In the genomic region with DNA sequence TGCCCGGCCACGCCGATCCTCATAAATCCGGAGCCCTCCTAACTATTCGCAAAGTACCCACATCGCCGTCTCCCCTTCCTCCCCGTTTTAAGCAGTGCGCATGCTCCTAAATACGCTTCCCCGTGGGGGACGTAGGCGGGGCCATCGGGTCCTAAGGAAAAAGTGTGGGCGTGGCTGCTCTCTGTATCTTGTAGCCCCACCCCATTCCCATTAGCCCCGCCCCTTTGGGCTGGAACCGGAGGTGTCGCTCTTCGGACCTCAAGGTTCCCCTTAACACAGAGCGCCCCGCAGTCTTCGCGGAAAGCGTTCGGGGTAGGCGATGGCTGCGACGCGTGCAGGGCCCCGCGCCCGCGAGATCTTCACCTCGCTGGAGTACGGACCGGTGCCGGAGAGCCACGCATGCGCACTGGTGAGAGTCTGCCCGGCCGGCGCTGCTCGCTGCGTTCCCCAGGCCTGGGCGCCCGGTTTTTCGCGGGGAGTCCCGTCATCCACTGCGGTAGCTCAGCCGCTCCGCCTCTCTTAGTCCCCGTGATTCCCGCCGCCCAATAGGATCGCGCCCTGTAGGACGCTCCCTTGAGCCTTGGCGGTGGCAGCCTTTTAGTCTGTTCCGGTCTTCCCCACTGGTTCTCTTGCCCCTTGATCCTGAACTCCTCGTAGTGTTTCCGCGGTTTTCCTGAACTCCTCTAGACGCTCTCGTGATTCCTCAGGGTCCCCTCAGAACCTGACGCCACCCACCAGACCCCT, we compare ENCODE assay signal across 8 cellular contexts. TPM values are rescaled to one million over a fixed set of nuclear protein-coding genes. Genes with fewer than 3 reads are reported as not detected.
DNase-seq lines count a peak whose midpoint lies in the region; ATAC-seq and TF ChIP-seq lines count a peak whose summit lies in the region.

A gene (plus strand): TSS at position 213 of the 744 bp plus-strand sequence. CDS start 107 bp downstream, at position 320.

- ATAC-seq in GM18909 (IDR thresholded peaks at IDR 0.05; ENCODE audit: poor library complexity, unreplicated experiment): peak; percentile 84
- ATAC-seq in HG03175 (IDR thresholded peaks at IDR 0.05; ENCODE audit: unreplicated experiment): peak; percentile 79
- peak; percentile 90 for ATAC-seq in WTC11

- H3K4me3 Mint-ChIP-seq in WTC11 (peak within 1 kb of the TSS; percentile 94), immature natural killer cell (peak within 1 kb of the TSS; percentile 93 to 100 (median 99))

- peak; percentile 95 for DNase-seq in AG04450 (ENCODE audit: low read depth, low spot score)
- DNase-seq in NCI-H226: peak; percentile 96
- peak; percentile 96 for DNase-seq in WTC11 (ENCODE audit: low spot score)
- DNase-seq in cardiac fibroblast (ENCODE audit: low read depth in 2 of 2): peak; percentile 99
- DNase-seq in immature natural killer cell: peak; percentile 98 to 99 (median 99)
- peak; percentile 100 for DNase-seq in spleen

- intact Hi-C loops in spleen (cut with DNase I; ENCODE audit: low total_unique reads): no loop called here

- H3K9me3 Mint-ChIP-seq in WTC11 (no peaks in the 10 kb centered on the region), immature natural killer cell (no peaks in the 10 kb centered on the region)

- H3K4me3 ChIP-seq in AG04450 (ENCODE audit: low read depth, low read length) (peak within 1 kb of the TSS; percentile 82), cardiac fibroblast (replicated peaks in 1 of 2; ENCODE audit: low read depth in 2 of 2, low read length in 2 of 2) (peak within 1 kb of the TSS; percentile 68 to 80), spleen (peak within 1 kb of the TSS; percentile 52 to 85 (median 69))

- POLR2A ChIA-PET in AG04450 (lab: Yijun Ruan, JAX) (interaction anchor here (0.5 to 2.2 kb wide), 5 partner anchors 25 to 474 kb away, joined by 4 to 17 read pairs (median 5); a partner anchor contains a TSS), WTC11 (lab: Charles Lee) (interaction anchor here (0.5 to 2.1 kb wide), 11 partner anchors 11 to 542 kb away, joined by 3 to 7 read pairs (median 4); a partner anchor contains a TSS)

- H3K9me3 ChIP-seq in AG04450 (ENCODE audit: control insufficient read depth, insufficient read depth, low read length): no peaks in the 10 kb centered on the region
- H3K9me3 ChIP-seq in spleen: no peaks in the 10 kb centered on the region

- peak; percentile 14 to 50 (median 14) for TF ChIP-seq POLR2A in spleen (IDR thresholded peaks at IDR 0.05)

- H3K27me3 ChIP-seq in AG04450 (ENCODE audit: control insufficient read depth, insufficient read depth, low read length): no peaks in the 10 kb centered on the region
- H3K27me3 ChIP-seq in spleen (replicated peaks in 1 of 7): no peaks in the 10 kb centered on the region

- peak within 1 kb of the TSS; percentile 97 for H3K27ac ChIP-seq in AG04450 (ENCODE audit: low read depth, low read length)
- H3K27ac ChIP-seq in spleen: peak within 1 kb of the TSS; percentile 95 to 98 (median 98)

- WGBS in spleen, 5 donors: 0 to 1% (median 0%) methylated on average over 57 to 66 of the region's 66 CpGs

- H3K27me3 Mint-ChIP-seq in WTC11 (ENCODE audit: low read depth): no peaks in the 10 kb centered on the region
- peaks cover 11 to 24% (median 21%) of the 10 kb centered on the region in 3 donors for H3K27me3 Mint-ChIP-seq in immature natural killer cell (ENCODE audit: low read depth in 3 of 3)

- peaks cover 35% of the 10 kb centered on the region for H3K36me3 Mint-ChIP-seq in WTC11
- H3K36me3 Mint-ChIP-seq in immature natural killer cell: peaks cover 12 to 19% (median 15%) of the 10 kb centered on the region in 3 donors

- H3K4me1 ChIP-seq in spleen: peaks cover 17 to 88% (median 44%) of the 10 kb centered on the region in 6 donors

- peaks cover 0 to 48% (median 9%) of the 10 kb centered on the region in 6 donors for H3K36me3 ChIP-seq in spleen

- no peak for TF ChIP-seq CTCF in AG04450 (IDR thresholded peaks at IDR 0.05; ENCODE audit: low read depth, low read length)
- TF ChIP-seq CTCF in WTC11 (IDR thresholded peaks at IDR 0.05): no peak
- TF ChIP-seq CTCF in cardiac fibroblast (IDR thresholded peaks at IDR 0.05; ENCODE audit: low read depth, low read length): no peak
- peak in 3 of 11 experiments; percentile 15 to 46 (median 45) for TF ChIP-seq CTCF in spleen (IDR thresholded peaks at IDR 0.05 in 8 of 11, conservative IDR thresholded peaks at IDR 0.05 in 3 of 11)

- H3K27ac Mint-ChIP-seq in WTC11 (peak within 1 kb of the TSS; percentile 100), immature natural killer cell (peak within 1 kb of the TSS; percentile 98 to 100 (median 99))

- H3K4me1 Mint-ChIP-seq in WTC11 (peaks cover 26% of the 10 kb centered on the region), immature natural killer cell (peaks cover 45 to 48% of the 10 kb centered on the region in 2 donors)

- CTCF ChIA-PET in AG04450 (lab: Charles Lee): interaction anchor here (1.7 to 2.3 kb wide), 2 partner anchors 20 to 227 kb away, joined by 6 to 8 read pairs; a partner anchor contains a TSS
- CTCF ChIA-PET in WTC11 (lab: Charles Lee): interaction anchor here (0.6 to 3.9 kb wide), 20 partner anchors 8 to 453 kb away, joined by 3 to 33 read pairs (median 5); a partner anchor contains a TSS

TF ChIP-seq in WTC11, 78 proteins besides CTCF, POLR2A, EP300 and RAD21 (continues in another document):
- TF ChIP-seq, protein P1, sequence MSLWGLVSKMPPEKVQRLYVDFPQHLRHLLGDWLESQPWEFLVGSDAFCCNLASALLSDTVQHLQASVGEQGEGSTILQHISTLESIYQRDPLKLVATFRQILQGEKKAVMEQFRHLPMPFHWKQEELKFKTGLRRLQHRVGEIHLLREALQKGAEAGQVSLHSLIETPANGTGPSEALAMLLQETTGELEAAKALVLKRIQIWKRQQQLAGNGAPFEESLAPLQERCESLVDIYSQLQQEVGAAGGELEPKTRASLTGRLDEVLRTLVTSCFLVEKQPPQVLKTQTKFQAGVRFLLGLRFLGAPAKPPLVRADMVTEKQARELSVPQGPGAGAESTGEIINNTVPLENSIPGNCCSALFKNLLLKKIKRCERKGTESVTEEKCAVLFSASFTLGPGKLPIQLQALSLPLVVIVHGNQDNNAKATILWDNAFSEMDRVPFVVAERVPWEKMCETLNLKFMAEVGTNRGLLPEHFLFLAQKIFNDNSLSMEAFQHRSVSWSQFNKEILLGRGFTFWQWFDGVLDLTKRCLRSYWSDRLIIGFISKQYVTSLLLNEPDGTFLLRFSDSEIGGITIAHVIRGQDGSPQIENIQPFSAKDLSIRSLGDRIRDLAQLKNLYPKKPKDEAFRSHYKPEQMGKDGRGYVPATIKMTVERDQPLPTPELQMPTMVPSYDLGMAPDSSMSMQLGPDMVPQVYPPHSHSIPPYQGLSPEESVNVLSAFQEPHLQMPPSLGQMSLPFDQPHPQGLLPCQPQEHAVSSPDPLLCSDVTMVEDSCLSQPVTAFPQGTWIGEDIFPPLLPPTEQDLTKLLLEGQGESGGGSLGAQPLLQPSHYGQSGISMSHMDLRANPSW (CRISPR knock-in tag; conservative IDR thresholded peaks at IDR 0.05; ENCODE audit: low read depth): no peak
- TF ChIP-seq, protein P2, sequence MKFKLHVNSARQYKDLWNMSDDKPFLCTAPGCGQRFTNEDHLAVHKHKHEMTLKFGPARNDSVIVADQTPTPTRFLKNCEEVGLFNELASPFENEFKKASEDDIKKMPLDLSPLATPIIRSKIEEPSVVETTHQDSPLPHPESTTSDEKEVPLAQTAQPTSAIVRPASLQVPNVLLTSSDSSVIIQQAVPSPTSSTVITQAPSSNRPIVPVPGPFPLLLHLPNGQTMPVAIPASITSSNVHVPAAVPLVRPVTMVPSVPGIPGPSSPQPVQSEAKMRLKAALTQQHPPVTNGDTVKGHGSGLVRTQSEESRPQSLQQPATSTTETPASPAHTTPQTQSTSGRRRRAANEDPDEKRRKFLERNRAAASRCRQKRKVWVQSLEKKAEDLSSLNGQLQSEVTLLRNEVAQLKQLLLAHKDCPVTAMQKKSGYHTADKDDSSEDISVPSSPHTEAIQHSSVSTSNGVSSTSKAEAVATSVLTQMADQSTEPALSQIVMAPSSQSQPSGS (CRISPR knock-in tag; IDR thresholded peaks at IDR 0.05; ENCODE audit: borderline replicate concordance, low read depth): no peak
- TF ChIP-seq NR3C1 (CRISPR knock-in tag; conservative IDR thresholded peaks at IDR 0.05; ENCODE audit: low read depth) (no peak), TEAD4 (CRISPR knock-in tag; IDR thresholded peaks at IDR 0.05) (no peak)
- TF ChIP-seq, protein P3, sequence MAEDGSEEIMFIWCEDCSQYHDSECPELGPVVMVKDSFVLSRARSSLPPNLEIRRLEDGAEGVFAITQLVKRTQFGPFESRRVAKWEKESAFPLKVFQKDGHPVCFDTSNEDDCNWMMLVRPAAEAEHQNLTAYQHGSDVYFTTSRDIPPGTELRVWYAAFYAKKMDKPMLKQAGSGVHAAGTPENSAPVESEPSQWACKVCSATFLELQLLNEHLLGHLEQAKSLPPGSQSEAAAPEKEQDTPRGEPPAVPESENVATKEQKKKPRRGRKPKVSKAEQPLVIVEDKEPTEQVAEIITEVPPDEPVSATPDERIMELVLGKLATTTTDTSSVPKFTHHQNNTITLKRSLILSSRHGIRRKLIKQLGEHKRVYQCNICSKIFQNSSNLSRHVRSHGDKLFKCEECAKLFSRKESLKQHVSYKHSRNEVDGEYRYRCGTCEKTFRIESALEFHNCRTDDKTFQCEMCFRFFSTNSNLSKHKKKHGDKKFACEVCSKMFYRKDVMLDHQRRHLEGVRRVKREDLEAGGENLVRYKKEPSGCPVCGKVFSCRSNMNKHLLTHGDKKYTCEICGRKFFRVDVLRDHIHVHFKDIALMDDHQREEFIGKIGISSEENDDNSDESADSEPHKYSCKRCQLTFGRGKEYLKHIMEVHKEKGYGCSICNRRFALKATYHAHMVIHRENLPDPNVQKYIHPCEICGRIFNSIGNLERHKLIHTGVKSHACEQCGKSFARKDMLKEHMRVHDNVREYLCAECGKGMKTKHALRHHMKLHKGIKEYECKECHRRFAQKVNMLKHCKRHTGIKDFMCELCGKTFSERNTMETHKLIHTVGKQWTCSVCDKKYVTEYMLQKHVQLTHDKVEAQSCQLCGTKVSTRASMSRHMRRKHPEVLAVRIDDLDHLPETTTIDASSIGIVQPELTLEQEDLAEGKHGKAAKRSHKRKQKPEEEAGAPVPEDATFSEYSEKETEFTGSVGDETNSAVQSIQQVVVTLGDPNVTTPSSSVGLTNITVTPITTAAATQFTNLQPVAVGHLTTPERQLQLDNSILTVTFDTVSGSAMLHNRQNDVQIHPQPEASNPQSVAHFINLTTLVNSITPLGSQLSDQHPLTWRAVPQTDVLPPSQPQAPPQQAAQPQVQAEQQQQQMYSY (CRISPR knock-in tag; IDR thresholded peaks at IDR 0.05): no peak
- TF ChIP-seq, protein P4, sequence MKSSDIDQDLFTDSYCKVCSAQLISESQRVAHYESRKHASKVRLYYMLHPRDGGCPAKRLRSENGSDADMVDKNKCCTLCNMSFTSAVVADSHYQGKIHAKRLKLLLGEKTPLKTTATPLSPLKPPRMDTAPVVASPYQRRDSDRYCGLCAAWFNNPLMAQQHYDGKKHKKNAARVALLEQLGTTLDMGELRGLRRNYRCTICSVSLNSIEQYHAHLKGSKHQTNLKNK (CRISPR knock-in tag; IDR thresholded peaks at IDR 0.05): no peak

RNA-seq across cellular contexts. Expression of the gene that starts here (rescaled TPM):
- polyA plus RNA-seq in AG04450 (2011; rRNA removed) (4.1 and 4.3 TPM in 2 replicates), immature natural killer cell (10 to 100 TPM; 37.2 to 57.0 (median 42.4) TPM), spleen (10 to 100 TPM; 54.9 to 99.9 (median 94.9) TPM)
- polyA minus RNA-seq in AG04450 (2011; rRNA and poly(A)+ RNA removed): 1.6 and 3.2 TPM in 2 replicates
- total RNA-seq in WTC11 (2021) (44.3 to 53.6 TPM (median 52.6 TPM) in 3 replicates), spleen (10 to 100 TPM; 38.7 to 50.2 (median 45.8) TPM)

Comparison
In these comparisons a context has a peak if more than half of its experiments do, and no peak if none do; other contexts are left out.
1. Peak in every context shown above with its lines: DNase-seq, ATAC-seq, H3K4me3 ChIP-seq and H3K27ac ChIP-seq.